In the genomic region with DNA sequence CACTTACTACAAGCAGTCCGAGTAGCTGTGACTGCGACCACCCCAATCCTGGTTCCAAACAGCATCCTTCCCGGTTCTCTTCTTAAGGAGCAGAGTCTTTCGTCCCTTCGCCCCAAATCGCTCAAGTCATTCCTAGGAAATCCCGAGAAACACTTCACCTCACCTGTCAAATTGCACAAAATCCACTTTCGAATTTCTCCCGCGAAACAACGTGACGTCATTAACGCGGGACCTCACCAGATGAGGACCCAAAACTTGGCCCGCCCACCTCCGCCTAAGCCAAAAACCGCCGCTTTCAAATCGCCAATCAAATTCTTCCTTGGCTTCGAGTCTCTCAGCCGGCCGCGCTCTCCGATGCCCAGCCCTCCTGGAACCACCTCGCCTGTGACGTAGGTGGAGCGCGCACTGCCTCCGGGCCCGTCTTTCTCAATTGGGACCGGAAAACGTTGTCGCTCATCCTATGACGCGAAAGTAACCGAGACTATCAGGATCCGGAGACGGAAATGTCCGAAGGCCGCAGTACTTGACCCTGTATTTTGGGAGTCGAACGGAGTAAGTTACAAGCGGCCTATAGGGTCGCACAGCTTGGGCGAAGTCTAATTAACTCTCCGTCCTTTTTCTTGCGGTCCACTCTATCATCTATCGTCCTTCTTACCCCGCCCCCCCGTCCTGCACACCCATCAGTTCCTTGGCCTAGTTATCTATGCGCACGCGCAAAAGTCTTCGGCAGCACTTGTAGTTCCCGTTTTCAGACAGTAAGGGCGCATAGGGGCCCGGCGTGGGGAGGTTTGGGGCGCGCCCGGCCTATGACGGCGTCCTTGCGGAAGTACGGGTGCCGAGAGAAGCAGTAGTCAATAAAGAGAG, we compare ENCODE assay signal across 8 cellular contexts. TPM values are rescaled to one million over a fixed set of nuclear protein-coding genes. Genes with fewer than 3 reads are reported as not detected.
A peak's percentile ranks its signal among the peaks of the same experiment; 100 is the strongest.
DNase-seq lines count a peak whose midpoint lies in the region; ATAC-seq and TF ChIP-seq lines count a peak whose summit lies in the region.

A gene (plus strand): TSS at position 456 of the 864 bp plus-strand sequence. CDS start 7,527 bp downstream, outside the sequence.
A gene with protein sequence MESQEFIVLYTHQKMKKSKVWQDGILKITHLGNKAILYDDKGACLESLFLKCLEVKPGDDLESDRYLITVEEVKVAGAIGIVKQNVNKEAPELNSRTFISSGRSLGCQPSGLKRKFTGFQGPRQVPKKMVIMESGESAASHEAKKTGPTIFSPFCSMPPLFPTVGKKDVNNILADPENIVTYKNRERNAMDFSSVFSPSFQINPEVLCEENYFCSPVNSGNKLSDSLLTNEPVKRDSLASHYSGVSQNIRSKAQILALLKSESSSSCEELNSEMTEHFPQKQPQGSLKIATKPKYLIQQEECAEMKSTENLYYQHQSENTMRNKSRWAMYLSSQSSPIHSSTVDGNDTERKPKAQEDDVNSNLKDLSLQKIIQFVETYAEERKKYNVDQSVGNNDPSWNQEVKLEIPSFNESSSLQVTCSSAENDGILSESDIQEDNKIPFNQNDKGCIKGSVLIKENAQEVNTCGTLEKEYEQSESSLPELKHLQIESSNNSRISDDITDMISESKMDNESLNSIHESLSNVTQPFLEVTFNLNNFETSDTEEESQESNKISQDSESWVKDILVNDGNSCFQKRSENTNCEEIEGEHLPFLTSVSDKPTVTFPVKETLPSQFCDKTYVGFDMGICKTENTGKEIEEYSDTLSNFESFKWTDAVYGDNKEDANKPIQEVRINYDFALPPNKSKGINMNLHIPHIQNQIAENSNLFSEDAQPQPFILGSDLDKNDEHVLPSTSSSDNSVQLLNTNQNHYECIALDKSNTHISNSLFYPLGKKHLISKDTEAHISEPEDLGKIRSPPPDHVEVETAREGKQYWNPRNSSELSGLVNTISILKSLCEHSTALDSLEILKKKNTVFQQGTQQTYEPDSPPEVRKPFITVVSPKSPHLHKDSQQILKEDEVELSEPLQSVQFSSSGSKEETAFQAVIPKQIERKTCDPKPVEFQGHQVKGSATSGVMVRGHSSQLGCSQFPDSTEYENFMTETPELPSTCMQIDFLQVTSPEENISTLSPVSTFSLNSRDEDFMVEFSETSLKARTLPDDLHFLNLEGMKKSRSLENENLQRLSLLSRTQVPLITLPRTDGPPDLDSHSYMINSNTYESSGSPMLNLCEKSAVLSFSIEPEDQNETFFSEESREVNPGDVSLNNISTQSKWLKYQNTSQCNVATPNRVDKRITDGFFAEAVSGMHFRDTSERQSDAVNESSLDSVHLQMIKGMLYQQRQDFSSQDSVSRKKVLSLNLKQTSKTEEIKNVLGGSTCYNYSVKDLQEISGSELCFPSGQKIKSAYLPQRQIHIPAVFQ (N-terminal part only) (minus strand): TSS at position 222 of the 864 bp plus-strand sequence. CDS start 3,733 bp downstream, outside the sequence.

- ATAC-seq in HG02884 (IDR thresholded peaks at IDR 0.05; ENCODE audit: unreplicated experiment), result peak; percentile 85
- ATAC-seq in T-helper 17 cell, result peak; percentile 90
- peak; percentile 95 to 97 (median 96) for ATAC-seq in psoas muscle

- no peaks in the 10 kb centered on the region for H3K27me3 ChIP-seq in right atrium auricular region
- no peaks in the 10 kb centered on the region for H3K27me3 ChIP-seq in psoas muscle (ENCODE audit: insufficient read depth in 3 of 3, low read length in 2 of 3)
- no peaks in the 10 kb centered on the region for H3K27me3 ChIP-seq in uterus

- H3K27ac ChIP-seq in angular gyrus (ENCODE audit: low read depth, low read length) (peak within 1 kb of the TSS; percentile 98), right atrium auricular region (peak within 1 kb of the TSS; percentile 90 to 93), psoas muscle (peak within 1 kb of the TSS; percentile 94), uterus (peak within 1 kb of the TSS; percentile 90 to 98)

- WGBS in psoas muscle, 3 donors, result 0 to 1% (median 0%) methylated on average over 66 of the region's 66 CpGs

- H3K4me1 Mint-ChIP-seq in T-helper 17 cell, result peaks cover 14% of the 10 kb centered on the region

- no peaks in the 10 kb centered on the region for H3K9me3 ChIP-seq in T-helper 17 cell (ENCODE audit: control insufficient read depth, low read length, poor library complexity, severe bottlenecking)
- H3K9me3 ChIP-seq in right atrium auricular region, result no peaks in the 10 kb centered on the region
- no peaks in the 10 kb centered on the region for H3K9me3 ChIP-seq in psoas muscle
- H3K9me3 ChIP-seq in uterus, result no peaks in the 10 kb centered on the region

- in situ Hi-C loops in GM13977 (cut with MboI; ENCODE audit: low pct_unique_long_range_greater_than_20kb, low sequenced_read_pairs, unreplicated experiment), result no loop called here

- DNase-seq in GM13977 (ENCODE audit: low spot score), result peak; percentile 84
- peak; percentile 97 for DNase-seq in NCI-H1694 (lab: John Stamatoyannopoulos, UW)
- DNase-seq in T-helper 17 cell, result peak; percentile 92 to 97 (median 97)
- peak; percentile 99 for DNase-seq in right atrium auricular region (ENCODE audit: low spot score)
- DNase-seq in psoas muscle, result peak; percentile 99
- peak; percentile 99 for DNase-seq in uterus

- peak in 1 of 2 donors; percentile 43 for TF ChIP-seq POLR2A in uterus (IDR thresholded peaks at IDR 0.05)

- intact Hi-C loops in psoas muscle (cut with DNase I), result loop anchor here (2.0 to 10.0 kb wide), 4 partner anchors 35 to 308 kb away; no protein-coding TSS in a partner anchor
- intact Hi-C loops in uterus (cut with DNase I; ENCODE audit: low total_unique reads), result no loop called here

- H3K27me3 Mint-ChIP-seq in T-helper 17 cell, result no peaks in the 10 kb centered on the region

- peaks cover 5% of the 10 kb centered on the region for H3K36me3 Mint-ChIP-seq in T-helper 17 cell (ENCODE audit: low read depth)

- H3K4me3 ChIP-seq in right atrium auricular region (peak within 1 kb of the TSS; percentile 58 to 70), psoas muscle (peak within 1 kb of the TSS; percentile 80), uterus (peak within 1 kb of the TSS; percentile 51 to 77)

- TF ChIP-seq CTCF in GM13977 (IDR thresholded peaks at IDR 0.05; ENCODE audit: extremely low read depth, insufficient read depth, missing control alignments) (peak; percentile 69), right atrium auricular region (IDR thresholded peaks at IDR 0.05) (peak; percentile 94 to 98), psoas muscle (IDR thresholded peaks at IDR 0.05) (peak; percentile 84), uterus (IDR thresholded peaks at IDR 0.05) (peak; percentile 91 to 98 (median 96))

- no peak within 1 kb of the TSS for H3K4me3 Mint-ChIP-seq in T-helper 17 cell

- H3K36me3 ChIP-seq in right atrium auricular region, result no peaks in the 10 kb centered on the region
- peaks cover 0 to 13% of the 10 kb centered on the region in 2 donors for H3K36me3 ChIP-seq in psoas muscle (ENCODE audit: insufficient read depth in 1 of 2, low read depth in 1 of 2)
- no peaks in the 10 kb centered on the region for H3K36me3 ChIP-seq in uterus

- H3K4me1 ChIP-seq in right atrium auricular region, result peaks cover 0 to 23% of the 10 kb centered on the region in 2 donors
- peaks cover 17% of the 10 kb centered on the region for H3K4me1 ChIP-seq in psoas muscle
- peaks cover 0 to 6% of the 10 kb centered on the region in 2 donors for H3K4me1 ChIP-seq in uterus

- no peak within 1 kb of the TSS for H3K27ac Mint-ChIP-seq in T-helper 17 cell

RNA-seq across cellular contexts. Expression of the first gene that starts in this region (rescaled TPM):
- 10 to 100 TPM; 32.9 to 51.7 TPM for total RNA-seq in T-helper 17 cell
- total RNA-seq in right atrium auricular region, result 10 to 100 TPM; 31.6 to 50.1 TPM
- total RNA-seq in psoas muscle, result 10 to 100 TPM; 25.7 to 39.6 (median 32.5) TPM
- 10 to 100 TPM; 30.5 to 45.5 (median 32.9) TPM for polyA plus RNA-seq in psoas muscle
- 10 to 100 TPM; 21.5 to 44.1 (median 29.4) TPM for total RNA-seq in uterus

RNA-seq across cellular contexts. Expression of the second gene that starts in this region (rescaled TPM):
- total RNA-seq in T-helper 17 cell, result 1 to 10 TPM; 5.1 to 6.5 TPM
- total RNA-seq in right atrium auricular region, result 1 to 10 TPM; 1.0 to 2.0 TPM
- 1 to 10 TPM in 3 of 4 donors, under 1 TPM in 1; 0.79 to 2.0 (median 1.5) TPM for total RNA-seq in psoas muscle
- polyA plus RNA-seq in psoas muscle, result 1 to 10 TPM in 2 of 3 donors, under 1 TPM in 1; 0.96 to 1.7 (median 1.3) TPM
- 10 to 100 TPM in 1 of 4 donors, 1 to 10 TPM in 3; 6.4 to 34.5 (median 8.1) TPM for total RNA-seq in uterus

Comparison
In these comparisons a context has a peak if more than half of its experiments do, and no peak if none do; other contexts are left out.
1. Peak in every context shown above with its lines: DNase-seq, ATAC-seq, H3K4me3 ChIP-seq and H3K27ac ChIP-seq.